10 cellular contexts compared by ENCODE assay signal in genomic region chr4:31045724-31046318, GRCh38.
DNase-seq lines count a peak whose midpoint lies in the region; ATAC-seq and TF ChIP-seq lines count a peak whose summit lies in the region.
"Had no signal": no experiment of that assay in that cellular context is flagged by ENCODE, and none has a peak within 500 bp of the region (broad histone marks: within the 10 kb centered on the region; RNA-seq: fewer than 3 reads in every experiment).

No MANE protein-coding gene starts in this region.

- WGBS in smooth muscle cell (ENCODE audit: low lambda C conversion rate), result 73% methylated on average over 2 of the region's 2 CpGs

- H3K9me3 ChIP-seq in smooth muscle cell (replicated peaks; ENCODE audit: low read depth), result no peaks in the 10 kb centered on the region
- H3K9me3 ChIP-seq: BLaER1 had no signal

- DNase-seq in NCI-H446 treated with DMSO at 0.1 percent for 48 hours (lab: John Stamatoyannopoulos, UW) (peak; percentile 5), NCI-H446 (lab: John Stamatoyannopoulos, UW) (no peak), NCI-H748 treated with DMSO at 0.1 percent for 48 hours (lab: John Stamatoyannopoulos, UW) (peak; percentile 47), fibroblast of gingiva (ENCODE audit: low read depth) (peak; percentile 4), smooth muscle cell (lab: John Stamatoyannopoulos, UW; ENCODE audit: unreplicated experiment) (no peak), sciatic nerve (ENCODE audit: low spot score) (no peak)
- no peak for DNase-seq in activated CD4-positive, alpha-beta T cell treated with anti-CD3 and anti-CD28 coated beads, Interleukin-2, amount 50 U/mL, for 4 hours
- DNase-seq: activated naive CD8-positive, alpha-beta T cell treated with anti-CD3 and anti-CD28 coated beads, Interleukin-2, amount 10 ng/mL, durations not matched to agents 7 days and 5 days had no signal

- H3K9ac ChIP-seq in smooth muscle cell (ENCODE audit: low read depth), result no peak overlapping the region
- H3K9ac ChIP-seq: BLaER1 had no signal

- H3K4me3 ChIP-seq in smooth muscle cell, result no peak overlapping the region
- H3K4me3 ChIP-seq: BLaER1 had no signal

- peak; percentile 51 for TF ChIP-seq CTCF in smooth muscle cell (IDR thresholded peaks at IDR 0.05; ENCODE audit: borderline replicate concordance, insufficient read depth, poor library complexity, severe bottlenecking)

- H3K79me2 ChIP-seq in smooth muscle cell (ENCODE audit: low read depth), result no peaks in the 10 kb centered on the region

- H3K4me2 ChIP-seq in smooth muscle cell, result no peak overlapping the region

- H3K4me1 ChIP-seq in smooth muscle cell (ENCODE audit: low read depth), result peaks cover 26% of the 10 kb centered on the region

- H4K20me1 ChIP-seq in smooth muscle cell (ENCODE audit: low read depth), result no peaks in the 10 kb centered on the region
- H4K20me1 ChIP-seq: BLaER1 had no signal

- no peaks in the 10 kb centered on the region for H3K36me3 ChIP-seq in smooth muscle cell (ENCODE audit: low read depth)
- H3K36me3 ChIP-seq: BLaER1 had no signal

- H3F3A ChIP-seq in smooth muscle cell (ENCODE audit: low read depth), result no peaks in the 10 kb centered on the region

- H3K27ac ChIP-seq in smooth muscle cell (ENCODE audit: low read depth), result no peak overlapping the region
- H3K27ac ChIP-seq: BLaER1 had no signal

- intact Hi-C loops in sciatic nerve (cut with DNase I), result no loop called here

- no peaks in the 10 kb centered on the region for H3K27me3 ChIP-seq in smooth muscle cell (ENCODE audit: low read depth)
- H3K27me3 ChIP-seq: BLaER1 had no signal

- H2AFZ ChIP-seq in smooth muscle cell (ENCODE audit: low read depth), result no peak overlapping the region

- ATAC-seq in sciatic nerve (no peak), GM18858 (IDR thresholded peaks at IDR 0.05; ENCODE audit: unreplicated experiment) (no peak)

Comparison
In these comparisons a context has a peak if more than half of its experiments do, and no peak if none do; other contexts are left out.
1. DNase-seq: peak in NCI-H446 treated with DMSO at 0.1 percent for 48 hours (single experiment), NCI-H748 treated with DMSO at 0.1 percent for 48 hours (single experiment) and fibroblast of gingiva (single experiment); none in NCI-H446 (0 of 2), smooth muscle cell (single experiment), sciatic nerve (single experiment) and activated CD4-positive, alpha-beta T cell treated with anti-CD3 and anti-CD28 coated beads, Interleukin-2, amount 50 U/mL, for 4 hours (0 of 2).